8 cellular contexts compared by ENCODE assay signal in genomic region chr3:130892759-130893239, GRCh38. TPM values are rescaled to one million over a fixed set of nuclear protein-coding genes. Genes with fewer than 3 reads are reported as not detected.
A peak's percentile ranks its signal among the peaks of the same experiment; 100 is the strongest.
DNase-seq lines count a peak whose midpoint lies in the region; ATAC-seq and TF ChIP-seq lines count a peak whose summit lies in the region.

No MANE protein-coding gene starts in this region.

- H3K27ac ChIP-seq in OCI-LY7 (ENCODE audit: low read depth, low read length, poor library complexity, severe bottlenecking) (peak overlapping the region; percentile 68), neural cell (ENCODE audit: low read length) (peak overlapping the region; percentile 96), substantia nigra (ENCODE audit: low read depth, low read length, poor library complexity, severe bottlenecking) (peak overlapping the region; percentile 97)

- no TSS peak for BruUV-seq in OCI-LY7 (replicated peaks; lab: Mats Ljungman, UMichigan)

- intact Hi-C loops in OCI-LY7 (cut with micrococcal nuclease; ENCODE audit: unreplicated experiment): loop anchor here (1.0 to 10.0 kb wide), 4 partner anchors 134 to 1522 kb away; partner anchors contain the start of genes ASTE1, DNAJC13, MRPL3 and NEK11

- ATAC-seq in GM21717 (IDR thresholded peaks at IDR 0.05; ENCODE audit: unreplicated experiment): peak; percentile 43

- no peaks in the 10 kb centered on the region for H3K27me3 ChIP-seq in neural cell (ENCODE audit: insufficient read depth, low read depth, low read length)

- POLR2A ChIA-PET in OCI-LY7 (lab: Charles Lee): interaction anchor here (0.7 to 3.1 kb wide), 8 partner anchors 21 to 150 kb away, joined by 3 to 16 read pairs (median 6); partner anchors contain the start of genes ASTE1 and NEK11

- H3K79me2 ChIP-seq in OCI-LY7 (ENCODE audit: insufficient read depth, low read depth, low read length) (peaks cover 36% of the 10 kb centered on the region), neural cell (replicated peaks; ENCODE audit: insufficient read depth, low read length) (peaks cover 37% of the 10 kb centered on the region)

- H3K4me3 ChIP-seq in Jurkat, Clone E6-1 (ENCODE audit: low read length): peak overlapping the region; percentile 87
- H3K4me3 ChIP-seq in OCI-LY7 (ENCODE audit: low read depth, low read length, poor library complexity, severe bottlenecking) (peak overlapping the region; percentile 80), neural cell (ENCODE audit: low read length) (peak overlapping the region; percentile 90)

- peaks cover 24% of the 10 kb centered on the region for H4K20me1 ChIP-seq in OCI-LY7 (ENCODE audit: insufficient read depth, low read length)
- H4K20me1 ChIP-seq in neural cell (ENCODE audit: insufficient read depth): no peaks in the 10 kb centered on the region

- peak overlapping the region; percentile 96 for H3K9ac ChIP-seq in neural cell (ENCODE audit: low read length)

- peak; percentile 85 for TF ChIP-seq RAD21 in neural cell (conservative IDR thresholded peaks at IDR 0.05)

- DNase-seq in DMS79 (lab: John Stamatoyannopoulos, UW) (peak; percentile 59), OCI-LY7 (ENCODE audit: low spot score) (peak; percentile 86), fibroblast of the conjunctiva (ENCODE audit: low read depth) (peak; percentile 81), substantia nigra (lab: John Stamatoyannopoulos, UW) (peak in 40 of 49 donors; percentile 5 to 92 (median 57))
- peak; percentile 88 for DNase-seq in Jurkat, Clone E6-1 (ENCODE audit: low read depth, low spot score)
- peak; percentile 42 for DNase-seq in activated T-helper 9 cell treated with anti-CD3 and anti-CD28 coated beads, Interleukin-2, amount 50 U/mL, for 16 hours (ENCODE audit: low read depth)

- H3K4me1 ChIP-seq in OCI-LY7 (ENCODE audit: insufficient read depth, low read length, poor library complexity, severe bottlenecking): peaks cover 29% of the 10 kb centered on the region

- H3K9me3 ChIP-seq in OCI-LY7 (ENCODE audit: low read length): no peaks in the 10 kb centered on the region
- no peaks in the 10 kb centered on the region for H3K9me3 ChIP-seq in neural cell (ENCODE audit: low read length)

- H3K36me3 ChIP-seq in OCI-LY7 (ENCODE audit: insufficient read depth, low read length) (no peaks in the 10 kb centered on the region), neural cell (ENCODE audit: insufficient read depth, low read length) (no peaks in the 10 kb centered on the region)

- CTCF ChIA-PET in OCI-LY7 (lab: Charles Lee; ENCODE audit: unreplicated experiment): interaction anchor here (0.6 to 1.0 kb wide), 2 partner anchors 82 to 133 kb away, joined by 3 read pairs; no protein-coding TSS in a partner anchor

- no peak for TF ChIP-seq EP300 in neural cell (conservative IDR thresholded peaks at IDR 0.05; ENCODE audit: poor library complexity, severe bottlenecking)

- H2AFZ ChIP-seq in OCI-LY7 (ENCODE audit: low read length) (peak overlapping the region; percentile 77), neural cell (ENCODE audit: low read depth, low read length) (peak overlapping the region; percentile 98)

- H3K4me2 ChIP-seq in OCI-LY7 (ENCODE audit: low read length) (peak overlapping the region; percentile 83), neural cell (ENCODE audit: low read length) (peak overlapping the region; percentile 60)

- H3K9me2 ChIP-seq in OCI-LY7 (ENCODE audit: insufficient read depth, low read length) (no peaks in the 10 kb centered on the region), neural cell (ENCODE audit: insufficient read depth, low read length) (no peaks in the 10 kb centered on the region)

- TF ChIP-seq CTCF in OCI-LY7 (conservative IDR thresholded peaks at IDR 0.05; ENCODE audit: low read length) (peak; percentile 97), neural cell (IDR thresholded peaks at IDR 0.05; ENCODE audit: poor library complexity, severe bottlenecking) (peak; percentile 97)

- no peaks in the 10 kb centered on the region for H3F3A ChIP-seq in neural cell (ENCODE audit: insufficient read depth, low read length, poor library complexity, severe bottlenecking)

TF ChIP-seq in neural cell, 6 proteins besides CTCF, POLR2A, EP300 and RAD21:
- no peak for TF ChIP-seq EZH2 (IDR thresholded peaks at IDR 0.05; ENCODE audit: borderline replicate concordance, insufficient read depth, low read length, poor library complexity, severe bottlenecking)
- TF ChIP-seq SMC3 (conservative IDR thresholded peaks at IDR 0.05; ENCODE audit: poor library complexity): peak; percentile 88

RNA-seq across cellular contexts. Expression of gene ATP2C1, which starts 1.1 kb away (rescaled TPM):
- polyA plus RNA-seq in Jurkat, Clone E6-1 (2012; ENCODE audit: insufficient read depth, insufficient read length): 68.4 TPM
- total RNA-seq in OCI-LY7 (2014; rRNA removed; shearing (Covaris generic)): 28.6 and 31.1 TPM in 2 replicates
- total RNA-seq in OCI-LY7 (2022): 46.2 and 56.8 TPM in 2 replicates
- polyA plus RNA-seq in neural cell: 134 and 145 TPM in 2 replicates
- 141 and 166 TPM in 2 replicates for polyA minus RNA-seq in neural cell

Comparison
In these comparisons a context has a peak if more than half of its experiments do, and no peak if none do; other contexts are left out.
1. Peak in every context shown above with its lines: DNase-seq, ATAC-seq, H3K4me3 ChIP-seq and H3K27ac ChIP-seq.